Comparison of ENCODE assay signal across 1 cellular context in genomic region chr1:228842094-228842775, GRCh38.
TF ChIP-seq lines count a peak whose summit lies in the region.

No MANE protein-coding gene starts in this region.

TF ChIP-seq in K562, 482 proteins besides CTCF, POLR2A, EP300 and RAD21 (continued from another document):
- peak; percentile 96 for TF ChIP-seq ATF3 (IDR thresholded peaks at IDR 0.05)
- TF ChIP-seq ATF3 (CRISPR knock-in tag; conservative IDR thresholded peaks at IDR 0.05) = peak; percentile 63; the same call in 1 of the 2 replicates
- peak; percentile 91 for TF ChIP-seq JUNB (CRISPR knock-in tag; conservative IDR thresholded peaks at IDR 0.05)
- no peak for TF ChIP-seq ATF1 (CRISPR knock-in tag; IDR thresholded peaks at IDR 0.05)
- peak; percentile 77; the same call in 1 of the 2 replicates for TF ChIP-seq ATF1 (tag; IDR thresholded peaks at IDR 0.05)
- peak; percentile 53 for TF ChIP-seq FOS (IDR thresholded peaks at IDR 0.05; ENCODE audit: extremely low read depth, insufficient read length)
- TF ChIP-seq ASH1L (IDR thresholded peaks at IDR 0.05; ENCODE audit: borderline replicate concordance, low read depth, partially characterized antibody) = no peak
- TF ChIP-seq ARID1B (IDR thresholded peaks at IDR 0.05) = peak; percentile 45; the same call in 1 of the 2 replicates
- TF ChIP-seq MAFG (tag; conservative IDR thresholded peaks at IDR 0.05) = peak; percentile 45
- TF ChIP-seq ATF7 (IDR thresholded peaks at IDR 0.05) = peak; percentile 71
- peak; percentile 12; the same call in 1 of the 2 replicates for TF ChIP-seq CREB1 (IDR thresholded peaks at IDR 0.05)
- TF ChIP-seq CREB1 (CRISPR knock-in tag; IDR thresholded peaks at IDR 0.05) = peak; percentile 70
- peak; percentile 58 for TF ChIP-seq NFE2 (IDR thresholded peaks at IDR 0.05; ENCODE audit: low read depth)
- TF ChIP-seq FOSL1 (tag; conservative IDR thresholded peaks at IDR 0.05) = peak; percentile 95
- no peak for TF ChIP-seq ZNF785 (CRISPR knock-in tag; IDR thresholded peaks at IDR 0.05)
